31 cellular contexts compared by ENCODE assay signal in genomic region chr9:81058776-81059175, GRCh38.
"Had no signal": no experiment of that assay in that cellular context is flagged by ENCODE, and none has a peak within 500 bp of the region (broad histone marks: within the 10 kb centered on the region; RNA-seq: fewer than 3 reads in every experiment).

No MANE protein-coding gene starts in this region.

- H3K36me3 Mint-ChIP-seq: naive B cell had no signal

- ATAC-seq: esophagus mucosa; foreskin keratinocyte; gastroesophageal sphincter; heart left ventricle; left cardiac atrium; left lung; mucosa of descending colon; natural killer cell treated with Interleukin-12 subunit alpha and Interleukin-12 subunit beta and Interleukin-15 and Interleukin-18, amount 100 ng/mL, for 72 hours; stimulated activated naive B cell treated with anti-CD40 and anti-IgM and Interleukin-4, amounts not matched to agents 10 μg/mL and 1 μg/mL and 100 μg/mL, for 72 hours had no signal

- DNase-seq: cerebellar nuclear complex; dorsolateral prefrontal cortex; effector CD4-positive, alpha-beta T cell; heart left ventricle; kidney; left cardiac atrium; left lung; mesenchymal stem cell; mucosa of descending colon; naive B cell; sigmoid colon; spleen; stimulated activated CD4-positive, alpha-beta T cell treated with anti-CD3 and anti-CD28 coated beads, Interleukin-4, amount 100 ng/mL, for 4 hours; stimulated activated naive B cell treated with anti-CD40 and anti-IgM and Interleukin-4, amounts not matched to agents 10 μg/mL and 1 μg/mL and 100 μg/mL, for 72 hours; transverse colon had no signal

- H3K27ac Mint-ChIP-seq: mesothelial cell of epicardium; naive B cell; natural killer cell treated with Interleukin-12 subunit alpha and Interleukin-12 subunit beta and Interleukin-15 and Interleukin-18, amount 100 ng/mL, for 72 hours; progenitor cell of endocrine pancreas; stimulated activated naive B cell treated with anti-CD40 and anti-IgM and Interleukin-4, amounts not matched to agents 10 μg/mL and 1 μg/mL and 100 μg/mL, for 72 hours; stimulated activated naive CD8-positive, alpha-beta T cell treated with anti-CD3 and anti-CD28 coated beads, Interleukin-15, Interleukin-2, amounts not matched to agents 100 ng/mL and 50 ng/mL, for 24 hours had no signal

- H3K4me1 Mint-ChIP-seq: mesothelial cell of epicardium; naive B cell; stimulated activated naive B cell treated with anti-CD40 and anti-IgM and Interleukin-4, amounts not matched to agents 10 μg/mL and 1 μg/mL and 100 μg/mL, for 72 hours had no signal

- H3K36me3 ChIP-seq: gastroesophageal sphincter, heart left ventricle, left lung, neutrophil, right atrium auricular region, sigmoid colon, spleen, thoracic aorta, transverse colon had no signal

- FAIRE-seq: colon, kidney had no signal

- H3K4me1 ChIP-seq: foreskin keratinocyte, gastroesophageal sphincter, heart left ventricle, left lung, parathyroid adenoma, right atrium auricular region, sigmoid colon, spleen, transverse colon had no signal

- H3K27me3 ChIP-seq: dorsolateral prefrontal cortex, foreskin keratinocyte, gastroesophageal sphincter, heart left ventricle, hepatocyte, left lung, neutrophil, right atrium auricular region, sigmoid colon, spleen, transverse colon had no signal

- H3K27ac ChIP-seq: dorsolateral prefrontal cortex, epithelial cell of prostate, foreskin keratinocyte, gastroesophageal sphincter, heart left ventricle, hepatocyte, left lung, neutrophil, parathyroid adenoma, right atrium auricular region, sigmoid colon, skin epidermis, spleen, thoracic aorta, transverse colon had no signal

- H3K9me3 ChIP-seq: neutrophil had no signal

- H3K27me3 Mint-ChIP-seq: naive B cell; natural killer cell treated with Interleukin-12 subunit alpha and Interleukin-12 subunit beta and Interleukin-15 and Interleukin-18, amount 100 ng/mL, for 72 hours; progenitor cell of endocrine pancreas; stimulated activated naive B cell treated with anti-CD40 and anti-IgM and Interleukin-4, amounts not matched to agents 10 μg/mL and 1 μg/mL and 100 μg/mL, for 72 hours; stimulated activated naive CD8-positive, alpha-beta T cell treated with anti-CD3 and anti-CD28 coated beads, Interleukin-15, Interleukin-2, amounts not matched to agents 100 ng/mL and 50 ng/mL, for 24 hours had no signal

- H3K4me3 Mint-ChIP-seq: mesothelial cell of epicardium; naive B cell; natural killer cell treated with Interleukin-12 subunit alpha and Interleukin-12 subunit beta and Interleukin-15 and Interleukin-18, amount 100 ng/mL, for 72 hours; neural crest cell; stimulated activated naive B cell treated with anti-CD40 and anti-IgM and Interleukin-4, amounts not matched to agents 10 μg/mL and 1 μg/mL and 100 μg/mL, for 72 hours; stimulated activated naive CD8-positive, alpha-beta T cell treated with anti-CD3 and anti-CD28 coated beads, Interleukin-15, Interleukin-2, amounts not matched to agents 100 ng/mL and 50 ng/mL, for 24 hours had no signal

- H3K4me3 ChIP-seq: dorsolateral prefrontal cortex, gastroesophageal sphincter, heart left ventricle, hepatocyte, left lung, mucosa of descending colon, right atrium auricular region, sigmoid colon, skin epidermis, spleen, thoracic aorta, transverse colon had no signal
